ENCODE assay signal across 8 cellular contexts in genomic region chr10:58152698-58153263, GRCh38.
DNase-seq lines count a peak whose midpoint lies in the region; ATAC-seq and TF ChIP-seq lines count a peak whose summit lies in the region.

No MANE protein-coding gene starts in this region.

- H3K27me3 Mint-ChIP-seq in stimulated activated naive B cell treated with anti-CD40 and anti-IgM and Interleukin-4, amounts not matched to agents 10 μg/mL and 1 μg/mL and 100 μg/mL, for 72 hours = peaks cover 23 to 25% of the 10 kb centered on the region in 2 donors

- no peaks in the 10 kb centered on the region for H3K36me3 Mint-ChIP-seq in stimulated activated naive B cell treated with anti-CD40 and anti-IgM and Interleukin-4, amounts not matched to agents 10 μg/mL and 1 μg/mL and 100 μg/mL, for 72 hours

- peak; percentile 83 for TF ChIP-seq CTCF in C4-2B (conservative IDR thresholded peaks at IDR 0.05)
- peak; percentile 72 to 74 for TF ChIP-seq CTCF in mammary epithelial cell (conservative IDR thresholded peaks at IDR 0.05 in 1 of 2, IDR thresholded peaks at IDR 0.05 in 1 of 2; ENCODE audit: extremely low read depth in 1 of 2, insufficient read depth in 1 of 2, low read depth in 1 of 2, low read length in 2 of 2)

- CTCF ChIA-PET in mammary epithelial cell (lab: Charles Lee; ENCODE audit: low non-redundant PET) = interaction anchor here (0.6 to 1.1 kb wide), 5 partner anchors 16 to 1909 kb away, joined by 3 to 5 read pairs (median 4); no protein-coding TSS in a partner anchor

- H3K4me1 Mint-ChIP-seq in stimulated activated naive B cell treated with anti-CD40 and anti-IgM and Interleukin-4, amounts not matched to agents 10 μg/mL and 1 μg/mL and 100 μg/mL, for 72 hours = no peaks in the 10 kb centered on the region

- H3K9me2 ChIP-seq in Karpas-422 (replicated peaks; ENCODE audit: insufficient read depth, low read length) = no peaks in the 10 kb centered on the region

- H3K27ac Mint-ChIP-seq in stimulated activated naive B cell treated with anti-CD40 and anti-IgM and Interleukin-4, amounts not matched to agents 10 μg/mL and 1 μg/mL and 100 μg/mL, for 72 hours = no peak overlapping the region

- H3K4me2 ChIP-seq in Karpas-422 (ENCODE audit: low read depth, low read length, poor library complexity, severe bottlenecking) = no peak overlapping the region
- H3K4me2 ChIP-seq in mammary epithelial cell (ENCODE audit: insufficient read depth, low read depth, low read length) = no peak overlapping the region

- DNase-seq in Karpas-422 = peak; percentile 82
- peak; percentile 36 for DNase-seq in SKM-1 treated with dmso at 0.1 percent for 144 hours (lab: John Stamatoyannopoulos, UW; ENCODE audit: unreplicated experiment)
- DNase-seq in mammary epithelial cell = peak; percentile 52
- DNase-seq in left kidney (ENCODE audit: low read depth, low spot score) = peak; percentile 68
- peak; percentile 4 for DNase-seq in stimulated activated naive B cell treated with anti-CD40 and anti-IgM and Interleukin-4, amounts not matched to agents 10 μg/mL and 1 μg/mL and 100 μg/mL, for 72 hours

- H3K27me3 ChIP-seq in Karpas-422 (ENCODE audit: low read length) = no peaks in the 10 kb centered on the region
- H3K27me3 ChIP-seq in mammary epithelial cell (ENCODE audit: insufficient read depth, low read length) = peaks cover 4% of the 10 kb centered on the region

- in situ Hi-C loops in mammary epithelial cell (cut with MboI; ENCODE audit: low sequenced_read_pairs in 2 of 2) = loop anchor here in 1 of 2 donors (25.0 kb wide), 1 partner anchor 440 kb away; no protein-coding TSS in a partner anchor

- H3K27ac ChIP-seq in C4-2B (no peak overlapping the region), Karpas-422 (ENCODE audit: low read length) (no peak overlapping the region), mammary epithelial cell (ENCODE audit: insufficient read depth, low read depth, low read length) (no peak overlapping the region)

- no peaks in the 10 kb centered on the region for H3K4me1 ChIP-seq in Karpas-422 (ENCODE audit: low read length)
- H3K4me1 ChIP-seq in mammary epithelial cell (ENCODE audit: insufficient read depth, low read length) = peaks cover 9% of the 10 kb centered on the region

- H3K79me2 ChIP-seq in Karpas-422 (ENCODE audit: low read length) (no peaks in the 10 kb centered on the region), mammary epithelial cell (ENCODE audit: insufficient read depth, low read length) (no peaks in the 10 kb centered on the region)

- no peak overlapping the region for H3K4me3 Mint-ChIP-seq in stimulated activated naive B cell treated with anti-CD40 and anti-IgM and Interleukin-4, amounts not matched to agents 10 μg/mL and 1 μg/mL and 100 μg/mL, for 72 hours

- 9% methylated on average over 7 of the region's 7 CpGs for WGBS in mammary epithelial cell (ENCODE audit: low coverage, missing lambda C conversion rate)

- H3K9me3 Mint-ChIP-seq in stimulated activated naive B cell treated with anti-CD40 and anti-IgM and Interleukin-4, amounts not matched to agents 10 μg/mL and 1 μg/mL and 100 μg/mL, for 72 hours = no peaks in the 10 kb centered on the region

- ATAC-seq in GM18867 (IDR thresholded peaks at IDR 0.05; ENCODE audit: unreplicated experiment) = peak; percentile 80
- peak in 1 of 2 donors; percentile 29 for ATAC-seq in stimulated activated naive B cell treated with anti-CD40 and anti-IgM and Interleukin-4, amounts not matched to agents 10 μg/mL and 1 μg/mL and 100 μg/mL, for 72 hours (replicated peaks)
- ATAC-seq in esophagus mucosa = no peak

- BruUV-seq in mammary epithelial cell (replicated peaks; lab: Mats Ljungman, UMichigan) = no TSS peak

- no peak overlapping the region for H3K9ac ChIP-seq in Karpas-422 (ENCODE audit: low read length)
- no peak overlapping the region for H3K9ac ChIP-seq in mammary epithelial cell (ENCODE audit: insufficient read depth, low read length)

- H3K36me3 ChIP-seq in Karpas-422 (ENCODE audit: insufficient read depth, low read length) (no peaks in the 10 kb centered on the region), mammary epithelial cell (ENCODE audit: insufficient read depth, low read length) (no peaks in the 10 kb centered on the region)

- intact Hi-C loops in mammary epithelial cell (cut with micrococcal nuclease) = loop anchor here (1.0 to 10.0 kb wide), 6 partner anchors 87 to 818 kb away; no protein-coding TSS in a partner anchor

- dilution Hi-C loops in mammary epithelial cell (cut with HindIII; ENCODE audit: low sequenced_read_pairs) = no loop called here

- H3K4me3 ChIP-seq in Karpas-422 (ENCODE audit: low read length) (no peak overlapping the region), mammary epithelial cell (replicated peaks in 1 of 3; ENCODE audit: insufficient read depth in 1 of 3, low read depth in 2 of 3, low read length in 3 of 3) (no peak overlapping the region)

- no peaks in the 10 kb centered on the region for H4K20me1 ChIP-seq in Karpas-422 (ENCODE audit: insufficient read depth, low read depth, low read length)
- no peaks in the 10 kb centered on the region for H4K20me1 ChIP-seq in mammary epithelial cell (ENCODE audit: insufficient read depth, low read length)

- H2AFZ ChIP-seq in Karpas-422 (ENCODE audit: low read length) = no peak overlapping the region
- H2AFZ ChIP-seq in mammary epithelial cell (ENCODE audit: low read depth, low read length) = no peak overlapping the region

- H3K9me3 ChIP-seq in Karpas-422 (ENCODE audit: low read length) (no peaks in the 10 kb centered on the region), mammary epithelial cell (replicated peaks; ENCODE audit: insufficient read depth, low read length) (no peaks in the 10 kb centered on the region)

Comparison
In these comparisons a context has a peak if more than half of its experiments do, and no peak if none do; other contexts are left out.
1. DNase-seq: peak in every context shown above with its lines; median percentile 82 in Karpas-422; 68 in left kidney; 52 in mammary epithelial cell; 36 in SKM-1 treated with dmso at 0.1 percent for 144 hours; 4 in stimulated activated naive B cell treated with anti-CD40 and anti-IgM and Interleukin-4, amounts not matched to agents 10 μg/mL and 1 μg/mL and 100 μg/mL, for 72 hours.